ENCODE assay signal across 9 cellular contexts in genomic region chr7:29806131-29806792, GRCh38. TPM values are rescaled to one million over a fixed set of nuclear protein-coding genes. Genes with fewer than 3 reads are reported as not detected.
DNase-seq lines count a peak whose midpoint lies in the region; ATAC-seq and TF ChIP-seq lines count a peak whose summit lies in the region.
"Had no signal": no experiment of that assay in that cellular context is flagged by ENCODE, and none has a peak within 500 bp of the region (broad histone marks: within the 10 kb centered on the region; RNA-seq: fewer than 3 reads in every experiment).

TSS of gene WIPF3 (plus strand) at chr7:29806508. CDS start at chr7:29834725, 28,217 bp downstream.

- H3K9me3 Mint-ChIP-seq in activated naive CD8-positive, alpha-beta T cell (ENCODE audit: low read depth), result no peaks in the 10 kb centered on the region

- H3K4me1 Mint-ChIP-seq in activated naive CD8-positive, alpha-beta T cell (ENCODE audit: low read depth), result peaks cover 2% of the 10 kb centered on the region

- H3K27me3 Mint-ChIP-seq in activated naive CD8-positive, alpha-beta T cell, result peaks cover 48% of the 10 kb centered on the region

- H3K27me3 ChIP-seq in PC-9 (ENCODE audit: insufficient read depth, low read depth), result peaks cover 34% of the 10 kb centered on the region

- H3K27ac Mint-ChIP-seq in activated naive CD8-positive, alpha-beta T cell, result no peak within 1 kb of the TSS
- H3K27ac Mint-ChIP-seq: CD4-positive, CD25-positive, alpha-beta regulatory T cell had no signal

- no peaks in the 10 kb centered on the region for H3K36me3 ChIP-seq in PC-9 (ENCODE audit: low read depth)

- TF ChIP-seq CTCF in PC-9 (conservative IDR thresholded peaks at IDR 0.05), result no peak

- no peak within 1 kb of the TSS for H3K27ac ChIP-seq in PC-9

- no peaks in the 10 kb centered on the region for H3K9me2 ChIP-seq in PC-9 (ENCODE audit: insufficient read depth)

- no peaks in the 10 kb centered on the region for H3K9me3 ChIP-seq in PC-9 (ENCODE audit: insufficient read depth, low read depth)

- no peaks in the 10 kb centered on the region for H3K4me1 ChIP-seq in PC-9 (replicated peaks; ENCODE audit: insufficient read depth)

- H3K4me3 ChIP-seq in iPS-11a (ENCODE audit: low read depth, low read length) (peak within 1 kb of the TSS; percentile 57), PC-9 (no peak within 1 kb of the TSS)

- BruUV-seq in PC-9 (replicated peaks; lab: Mats Ljungman, UMichigan), result no TSS peak

- H3K4me2 ChIP-seq in PC-9, result no peak within 1 kb of the TSS

- H2AFZ ChIP-seq in PC-9, result no peak within 1 kb of the TSS

- no peaks in the 10 kb centered on the region for H3F3A ChIP-seq in PC-9 (ENCODE audit: insufficient read depth, low read depth)

- ATAC-seq in sciatic nerve, result peak; percentile 26
- ATAC-seq in GM19463 (IDR thresholded peaks at IDR 0.05; ENCODE audit: unreplicated experiment), result no peak
- ATAC-seq in HG02763 (IDR thresholded peaks at IDR 0.05; ENCODE audit: unreplicated experiment), result no peak

- no peaks in the 10 kb centered on the region for H4K20me1 ChIP-seq in PC-9 (ENCODE audit: insufficient read depth)

- CTCF ChIA-PET in PC-9 (lab: Charles Lee), result interaction anchor here (0.6 kb wide), 1 partner anchor 171 kb away, joined by 3 read pairs; no protein-coding TSS in a partner anchor

- intact Hi-C loops in sciatic nerve (cut with DNase I), result no loop called here
- intact Hi-C loops in PC-9 (cut with micrococcal nuclease; ENCODE audit: unreplicated experiment), result no loop called here

- H3K36me3 Mint-ChIP-seq in activated naive CD8-positive, alpha-beta T cell, result no peaks in the 10 kb centered on the region
- H3K36me3 Mint-ChIP-seq: CD4-positive, CD25-positive, alpha-beta regulatory T cell had no signal

- DNase-seq in NCI-H2171 (lab: John Stamatoyannopoulos, UW) (peak; percentile 7), NCI-H2171 treated with DMSO at 0.1 percent for 48 hours (lab: John Stamatoyannopoulos, UW) (no peak), sciatic nerve (ENCODE audit: low spot score) (no peak), PC-9 (no peak)
- DNase-seq: CD4-positive, CD25-positive, alpha-beta regulatory T cell had no signal

- H3K4me3 Mint-ChIP-seq in activated naive CD8-positive, alpha-beta T cell, result peak within 1 kb of the TSS; percentile 35

- POLR2A ChIA-PET in PC-9 (lab: Charles Lee; ENCODE audit: unreplicated experiment), result no interaction called here

- no peaks in the 10 kb centered on the region for H3K79me2 ChIP-seq in PC-9 (ENCODE audit: low read depth)

RNA-seq across cellular contexts. Expression of gene WIPF3, which starts in this region (rescaled TPM):
- total RNA-seq in sciatic nerve (5.3 TPM), PC-9 (2021) (0.25 and 0.26 TPM in 2 replicates)
- total RNA-seq: CD4-positive, CD25-positive, alpha-beta regulatory T cell had no signal
